Comparison of ENCODE assay signal across 13 cellular contexts in the genomic region with DNA sequence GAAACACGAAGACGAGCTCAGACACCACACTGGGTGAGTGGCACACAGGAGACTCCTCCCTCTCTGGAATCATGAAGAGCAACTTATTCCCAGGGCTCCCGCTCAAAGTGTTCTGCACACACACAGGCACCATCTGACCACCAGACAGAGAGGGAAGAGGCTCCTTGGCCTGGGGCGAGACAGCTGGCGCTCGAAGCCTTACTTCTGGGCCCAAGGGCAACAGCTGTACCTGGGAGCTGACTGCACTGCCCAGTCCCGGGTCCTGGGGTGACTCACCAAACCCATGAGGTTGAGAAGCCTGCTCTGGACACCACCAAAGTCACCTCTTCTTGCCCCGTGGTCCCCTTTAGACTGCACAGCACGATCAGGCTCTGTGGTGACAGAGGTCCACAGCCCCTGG. TPM values are rescaled to one million over a fixed set of nuclear protein-coding genes. Genes with fewer than 3 reads are reported as not detected.
DNase-seq lines count a peak whose midpoint lies in the region; ATAC-seq and TF ChIP-seq lines count a peak whose summit lies in the region.
"Had no signal": no experiment of that assay in that cellular context is flagged by ENCODE, and none has a peak within 500 bp of the region (broad histone marks: within the 10 kb centered on the region; RNA-seq: fewer than 3 reads in every experiment).

No MANE protein-coding gene starts in this region.

- ATAC-seq in memory B cell (ENCODE audit: low read depth): no peak
- no peak for ATAC-seq in left lobe of liver

- no peaks in the 10 kb centered on the region for H3K36me3 ChIP-seq in trophoblast cell (ENCODE audit: control insufficient read depth in 1 of 2, insufficient read depth in 2 of 2, low read length in 2 of 2)

- H3K18ac ChIP-seq in trophoblast cell (ENCODE audit: low read length): no peak overlapping the region

- DNase-seq in DMS 273 (lab: John Stamatoyannopoulos, UW; ENCODE audit: unreplicated experiment) (peak; percentile 22), DMS 273 treated with DMSO at 0.1 percent for 48 hours (lab: John Stamatoyannopoulos, UW) (no peak), RPMI7951 (ENCODE audit: low read depth) (peak; percentile 51), memory B cell (ENCODE audit: low spot score in 2 of 2) (no peak), trophoblast cell (peak; percentile 87), type B pancreatic cell (ENCODE audit: extremely low spot score, unreplicated experiment) (no peak), left lobe of liver (ENCODE audit: low spot score) (no peak), GM10266 (ENCODE audit: extremely low spot score) (no peak)
- DNase-seq: Caco-2; CD8-positive, alpha-beta memory T cell; GOT3; H9 had no signal

- peaks cover 2% of the 10 kb centered on the region for H3K9me3 ChIP-seq in trophoblast cell (ENCODE audit: insufficient read depth, low read depth, low read length)
- H3K9me3 ChIP-seq: Caco-2 had no signal

- H3K79me2 ChIP-seq in trophoblast cell (ENCODE audit: control insufficient read depth, insufficient read depth, low read length, poor library complexity): no peaks in the 10 kb centered on the region

- H3K4me2 ChIP-seq in trophoblast cell (ENCODE audit: low read length): no peak overlapping the region

- H3K4me1 Mint-ChIP-seq in memory B cell (peaks cover 24% of the 10 kb centered on the region), type B pancreatic cell (ENCODE audit: unreplicated experiment) (no peaks in the 10 kb centered on the region)

- H3K36me3 Mint-ChIP-seq in memory B cell (peaks cover 4% of the 10 kb centered on the region), type B pancreatic cell (peaks cover 4% of the 10 kb centered on the region)

- no peak overlapping the region for H4K8ac ChIP-seq in trophoblast cell (ENCODE audit: low read depth, low read length)

- no peak overlapping the region for H2AK5ac ChIP-seq in trophoblast cell (ENCODE audit: low read length)

- H3K23ac ChIP-seq in trophoblast cell (ENCODE audit: low read length): no peak overlapping the region

- H3K9me3 Mint-ChIP-seq in memory B cell: no peaks in the 10 kb centered on the region
- peaks cover 6% of the 10 kb centered on the region for H3K9me3 Mint-ChIP-seq in type B pancreatic cell
- H3K9me3 Mint-ChIP-seq: CD8-positive, alpha-beta memory T cell; H9 had no signal

- H2BK120ac ChIP-seq in trophoblast cell (ENCODE audit: insufficient read depth, low read length, poor library complexity): no peak overlapping the region

- no peak for TF ChIP-seq CTCF in type B pancreatic cell (conservative IDR thresholded peaks at IDR 0.05)
- no peak for TF ChIP-seq CTCF in GM10266 (IDR thresholded peaks at IDR 0.05; ENCODE audit: control insufficient read depth, insufficient read depth, low read depth, missing control alignments)

- no CpG with 5 or more reads among the region's 9 CpGs for WGBS in trophoblast cell (ENCODE audit: extremely low coverage, insufficient coverage, insufficient read length)

- no peak overlapping the region for H2BK5ac ChIP-seq in trophoblast cell (ENCODE audit: low read depth, low read length, poor library complexity)

- H3K27ac ChIP-seq in trophoblast cell (ENCODE audit: low read depth, low read length): no peak overlapping the region
- H3K27ac ChIP-seq: 22Rv1 had no signal

- H3K27me3 Mint-ChIP-seq in memory B cell: no peaks in the 10 kb centered on the region
- H3K27me3 Mint-ChIP-seq in type B pancreatic cell: no peaks in the 10 kb centered on the region
- H3K27me3 Mint-ChIP-seq: CD8-positive, alpha-beta memory T cell had no signal

- no peak overlapping the region for H3K4me3 ChIP-seq in trophoblast cell (ENCODE audit: low read depth, low read length)

- H3K27me3 ChIP-seq in trophoblast cell (ENCODE audit: insufficient read depth, low read length): no peaks in the 10 kb centered on the region

- H3K4me3 Mint-ChIP-seq in memory B cell (no peak overlapping the region), type B pancreatic cell (no peak overlapping the region)
- H3K4me3 Mint-ChIP-seq: CD8-positive, alpha-beta memory T cell; H9 had no signal

- H3K4me1 ChIP-seq in trophoblast cell (ENCODE audit: control insufficient read depth in 1 of 2, insufficient read depth in 2 of 2, low read length in 2 of 2): peaks cover 3 to 4% of the 10 kb centered on the region in 2 experiments

- no peak overlapping the region for H3K9ac ChIP-seq in trophoblast cell (ENCODE audit: low read length)

- H2AFZ ChIP-seq in trophoblast cell (ENCODE audit: insufficient read depth, low read length, poor library complexity): no peak overlapping the region

- no peak overlapping the region for H4K12ac ChIP-seq in trophoblast cell (ENCODE audit: low read depth, low read length)

- no peak overlapping the region for H3K4ac ChIP-seq in trophoblast cell (ENCODE audit: low read depth, low read length)

- no peak overlapping the region for H4K91ac ChIP-seq in trophoblast cell (ENCODE audit: low read depth, low read length)

- no peaks in the 10 kb centered on the region for H3K79me1 ChIP-seq in trophoblast cell (ENCODE audit: low read length)

- no peak overlapping the region for H3K14ac ChIP-seq in trophoblast cell (ENCODE audit: low read length)

- H2BK12ac ChIP-seq in trophoblast cell (ENCODE audit: low read length): no peak overlapping the region

- peak overlapping the region; percentile 46 for H3K27ac Mint-ChIP-seq in memory B cell
- H3K27ac Mint-ChIP-seq in type B pancreatic cell: no peak overlapping the region
- H3K27ac Mint-ChIP-seq: CD8-positive, alpha-beta memory T cell had no signal

RNA-seq across cellular contexts. Expression of a gene that starts 42.4 kb away (rescaled TPM):
- total RNA-seq in RPMI7951 (2014; rRNA removed; shearing (Covaris generic)): 16.4 and 21.3 TPM in 2 replicates
- 3.9 and 4.6 TPM in 2 replicates for polyA plus RNA-seq in trophoblast cell (2013)
- total RNA-seq in type B pancreatic cell (ENCODE audit: low replicate concordance) (22.1 and 46.2 TPM in 2 replicates), left lobe of liver (4.2 TPM)

Comparison
In these comparisons a context has a peak if more than half of its experiments do, and no peak if none do; other contexts are left out.
1. DNase-seq: peak in DMS 273 (single experiment), RPMI7951 (single experiment) and trophoblast cell (2 of 2); none in DMS 273 treated with DMSO at 0.1 percent for 48 hours (single experiment), memory B cell (0 of 2), type B pancreatic cell (single experiment), left lobe of liver (single experiment) and GM10266 (single experiment).